ENCODE assay signal across 8 cellular contexts in the genomic region with DNA sequence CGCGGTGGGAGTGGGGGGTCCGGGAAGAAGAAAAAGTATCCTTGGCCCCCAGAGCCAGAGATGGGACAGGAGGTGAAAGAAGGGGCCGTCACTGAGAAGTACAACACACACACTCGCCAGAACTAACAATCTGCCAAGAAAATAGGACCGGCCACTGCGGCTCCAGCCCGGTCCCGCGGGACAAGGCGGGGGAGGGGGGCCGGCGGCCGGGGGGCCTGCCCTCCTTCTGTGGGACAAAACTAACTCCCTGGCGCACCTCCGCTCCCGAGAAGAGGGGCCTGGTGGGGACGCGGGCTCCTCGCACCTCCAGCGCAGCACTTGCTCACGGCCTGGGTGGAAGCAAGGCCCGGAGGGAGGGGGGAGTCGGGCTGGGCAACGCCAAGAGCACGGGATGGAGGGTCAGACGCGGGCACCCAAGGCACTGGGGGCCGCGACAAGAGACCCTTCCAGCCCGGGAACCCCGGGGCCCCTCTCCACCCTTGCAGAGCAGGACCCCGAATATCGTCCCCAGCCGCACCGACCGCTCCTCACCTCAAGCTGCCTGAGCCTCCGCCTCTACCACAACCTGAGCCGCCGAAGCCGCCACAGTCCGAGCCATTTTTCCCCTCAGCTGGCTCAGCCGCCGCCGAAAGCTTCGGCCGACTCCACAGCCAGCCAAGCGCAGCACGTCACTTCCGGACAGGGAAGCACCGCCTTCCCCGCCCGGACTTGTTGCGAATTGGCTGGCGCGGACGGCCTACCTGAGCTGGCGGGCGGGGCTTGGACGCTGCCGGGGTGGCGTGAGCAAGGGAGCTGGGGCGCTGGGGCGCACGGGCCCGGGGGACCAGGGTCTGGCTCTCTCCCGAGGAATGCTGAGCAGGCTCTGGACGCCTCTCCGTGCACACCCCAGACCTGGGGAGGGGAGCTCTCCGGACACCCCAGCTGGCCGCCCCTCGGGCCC. TPM values are rescaled to one million over a fixed set of nuclear protein-coding genes. Genes with fewer than 3 reads are reported as not detected.
DNase-seq lines count a peak whose midpoint lies in the region; ATAC-seq and TF ChIP-seq lines count a peak whose summit lies in the region.

Gene PIK3C2A (minus strand): TSS at position 670 of the 940 bp plus-strand sequence. CDS start 38,245 bp downstream, outside the sequence.

- H3K4me1 ChIP-seq in mononuclear cell (ENCODE audit: insufficient read depth, low read length): peaks cover 49% of the 10 kb centered on the region

- no peak for TF ChIP-seq CTCF in epithelial cell of esophagus (IDR thresholded peaks at IDR 0.05; ENCODE audit: insufficient read depth, low read depth, low read length, missing control alignments)

- DNase-seq in DMS153 treated with DMSO at 0.1 percent for 48 hours (lab: John Stamatoyannopoulos, UW; ENCODE audit: unreplicated experiment) (peak; percentile 85), OCI-M2 (lab: John Stamatoyannopoulos, UW; ENCODE audit: unreplicated experiment) (peak; percentile 51), activated T-cell treated with anti-CD3 and anti-CD28 coated beads for 4 hours (peak; percentile 93), epithelial cell of esophagus (ENCODE audit: low read depth) (peak; percentile 98)
- DNase-seq in stimulated activated CD8-positive, alpha-beta memory T cell treated with anti-CD3 and anti-CD28 coated beads, Interleukin-4, amount 100 ng/mL, for 1 hour (ENCODE audit: low read depth in 2 of 2, low spot score in 1 of 2): peak; percentile 88 to 91

- TF ChIP-seq RAD21 in Ishikawa (IDR thresholded peaks at IDR 0.05; ENCODE audit: low read depth): no peak

- peak; percentile 96 for ATAC-seq in GM21619 (IDR thresholded peaks at IDR 0.05; ENCODE audit: unreplicated experiment)

- H3K27me3 ChIP-seq in mononuclear cell (ENCODE audit: insufficient read depth, low read length): no peaks in the 10 kb centered on the region

- peak; percentile 8; the same call in 1 of the 2 replicates for TF ChIP-seq EP300 in Ishikawa (IDR thresholded peaks at IDR 0.05; ENCODE audit: borderline replicate concordance)

- H3K4me3 ChIP-seq in epithelial cell of esophagus (ENCODE audit: low read length): peak within 1 kb of the TSS; percentile 83
- H3K4me3 ChIP-seq in mononuclear cell (ENCODE audit: low read length): peak within 1 kb of the TSS; percentile 87

- H3K9me3 ChIP-seq in mononuclear cell (ENCODE audit: low read depth, low read length): no peaks in the 10 kb centered on the region

TF ChIP-seq in Ishikawa, 13 proteins besides CTCF, POLR2A, EP300 and RAD21:
- TF ChIP-seq CREB1 (IDR thresholded peaks at IDR 0.05; ENCODE audit: low read depth) (peak; percentile 65), NFIC (IDR thresholded peaks at IDR 0.05) (no peak; the same call in 1 of the 2 replicates), MAX (IDR thresholded peaks at IDR 0.05) (peak; percentile 46; the same call in 1 of the 2 replicates), ZBTB7A (IDR thresholded peaks at IDR 0.05; ENCODE audit: low read depth) (0 out of 2 replicates have a peak, but pooled peaks have one; percentile 31), TCF12 (IDR thresholded peaks at IDR 0.05; ENCODE audit: low read depth) (peak; percentile 48; the same call in 1 of the 2 replicates), YY1 (IDR thresholded peaks at IDR 0.05; ENCODE audit: low read depth) (peak; percentile 82), TEAD4 (IDR thresholded peaks at IDR 0.05) (no peak), TAF1 (IDR thresholded peaks at IDR 0.05; ENCODE audit: low read depth) (peak; percentile 95), USF1 (IDR thresholded peaks at IDR 0.05) (no peak)

RNA-seq across cellular contexts. Expression of gene PIK3C2A, which starts in this region (rescaled TPM):
- 44.9 TPM for total RNA-seq in mononuclear cell

Comparison
In these comparisons a context has a peak if more than half of its experiments do, and no peak if none do; other contexts are left out.
1. Peak in every context shown above with its lines: DNase-seq, ATAC-seq and H3K4me3 ChIP-seq.